Comparison of ENCODE assay signal across 8 cellular contexts in genomic region chr9:107723015-107723414, GRCh38.
"Had no signal": no experiment of that assay in that cellular context is flagged by ENCODE, and none has a peak within 500 bp of the region (broad histone marks: within the 10 kb centered on the region; RNA-seq: fewer than 3 reads in every experiment).

No MANE protein-coding gene starts in this region.

- H3K4me3 ChIP-seq: GM12878 had no signal

- FAIRE-seq: G401.6, GM12878, GM12891, GM12892, GM18507, GM19239 had no signal

- ATAC-seq: GM12878 had no signal

- DNase-seq: GDM1, GF-D8 had no signal
